14 cellular contexts compared by ENCODE assay signal in the genomic region with DNA sequence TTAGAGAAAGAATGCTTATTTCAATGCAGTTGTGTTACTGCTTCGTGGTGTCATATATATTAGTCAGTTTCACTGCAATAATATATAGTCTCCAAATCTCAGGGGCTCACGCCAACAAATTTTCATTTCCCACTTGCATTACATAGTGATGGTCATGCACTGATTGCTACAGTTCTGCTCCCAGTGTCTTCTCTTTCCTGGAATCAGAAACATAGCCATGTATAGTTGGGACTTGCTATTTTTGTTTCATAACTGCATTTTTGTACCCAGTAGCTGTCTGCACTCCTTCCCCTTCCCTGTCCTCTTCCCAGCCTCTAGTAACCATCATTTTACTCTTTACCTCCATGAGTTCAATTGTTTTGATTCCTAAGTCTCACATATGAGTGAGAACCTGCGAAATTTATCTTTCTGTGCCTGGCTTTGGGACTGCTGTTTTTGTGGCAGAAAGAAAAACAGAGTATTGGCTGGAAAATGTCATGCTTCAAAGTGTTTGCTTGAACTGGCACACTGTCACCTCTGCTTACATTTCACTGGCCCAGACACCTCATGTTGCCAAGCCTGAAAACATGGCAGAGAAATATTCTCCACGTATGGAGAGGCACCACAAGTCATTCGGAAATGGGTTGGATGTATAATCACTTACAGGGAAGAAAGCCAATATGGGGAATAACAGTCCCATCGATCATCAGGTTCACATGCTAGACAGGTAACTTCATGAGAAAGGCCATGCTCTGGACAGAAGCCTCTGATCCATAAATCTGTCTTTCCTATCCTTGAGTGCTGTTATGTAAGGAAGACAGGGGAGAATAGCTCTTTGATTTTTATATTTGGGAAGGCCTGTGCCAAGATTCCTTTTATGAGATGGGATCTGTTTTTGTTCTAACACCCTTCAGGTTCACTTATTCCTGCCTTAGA.
DNase-seq lines count a peak whose midpoint lies in the region; ATAC-seq and TF ChIP-seq lines count a peak whose summit lies in the region.
"Had no signal": no experiment of that assay in that cellular context is flagged by ENCODE, and none has a peak within 500 bp of the region (broad histone marks: within the 10 kb centered on the region; RNA-seq: fewer than 3 reads in every experiment).

No MANE protein-coding gene starts in this region.

- TF ChIP-seq POLR2A in transverse colon (IDR thresholded peaks at IDR 0.05) = no peak

- H3K9me3 ChIP-seq in transverse colon = no peaks in the 10 kb centered on the region
- H3K9me3 ChIP-seq: thoracic aorta had no signal

- no peak for TF ChIP-seq EP300 in transverse colon (IDR thresholded peaks at IDR 0.05; ENCODE audit: low read depth)

- TF ChIP-seq CTCF in foreskin keratinocyte (conservative IDR thresholded peaks at IDR 0.05) (no peak), transverse colon (IDR thresholded peaks at IDR 0.05) (no peak)

- no peaks in the 10 kb centered on the region for H3K36me3 Mint-ChIP-seq in T-cell

- CTCF ChIA-PET in T-cell (lab: Charles Lee) = no interaction called here

- H3K4me1 ChIP-seq in foreskin keratinocyte (peaks cover 18% of the 10 kb centered on the region), transverse colon (peaks cover 0 to 17% (median 6%) of the 10 kb centered on the region in 4 donors)

- no peak overlapping the region for H3K27ac ChIP-seq in foreskin keratinocyte
- H3K27ac ChIP-seq in transverse colon = peak overlapping the region; percentile 30 to 66 (median 52)
- H3K27ac ChIP-seq: 22Rv1 had no signal

- WGBS in transverse colon (ENCODE audit: low coverage in 1 of 2), 2 donors = 63 to 84% methylated on average over 4 to 6 of the region's 6 CpGs

- H3K4me3 ChIP-seq in transverse colon = no peak overlapping the region

- ATAC-seq in foreskin keratinocyte = no peak
- ATAC-seq in HG03571 (IDR thresholded peaks at IDR 0.05; ENCODE audit: unreplicated experiment) = no peak
- ATAC-seq in T-cell (replicated peaks in 1 of 4) = no peak

- POLR2A ChIA-PET in T-cell (lab: Charles Lee) = interaction anchor here in 1 of 2 donors (0.5 kb wide), 1 partner anchor 190 kb away, joined by 3 read pairs; no protein-coding TSS in a partner anchor

- intact Hi-C loops in transverse colon (cut with DNase I; ENCODE audit: low total_unique reads) = no loop called here

- H3K4me1 Mint-ChIP-seq in T-cell = peaks cover 5 to 14% (median 7%) of the 10 kb centered on the region in 3 donors

- DNase-seq in DMS79 treated with DMSO at 0.1 percent for 48 hours (lab: John Stamatoyannopoulos, UW) (peak; percentile 41), DMS79 (lab: John Stamatoyannopoulos, UW) (no peak), amniotic epithelial cell (ENCODE audit: low read depth) (peak; percentile 46), foreskin keratinocyte (peak; percentile 50 to 77), transverse colon (no peak), T-cell (no peak)
- no peak for DNase-seq in stimulated activated CD4-positive, alpha-beta T cell treated with anti-CD3 and anti-CD28 coated beads, Interleukin-4, amount 100 ng/mL, for 24 hours
- DNase-seq: DMS153, H7, NCI-H1436 treated with DMSO at 0.1 percent for 48 hours, NCI-H526 treated with DMSO at 0.1 percent for 48 hours had no signal

- no peak overlapping the region for H3K27ac Mint-ChIP-seq in T-cell

- no peaks in the 10 kb centered on the region for H3K9me3 Mint-ChIP-seq in T-cell

- H3K27me3 ChIP-seq in foreskin keratinocyte (no peaks in the 10 kb centered on the region), transverse colon (no peaks in the 10 kb centered on the region)

- in situ Hi-C loops in transverse colon (cut with MboI; ENCODE audit: low pct_ligation_motif_present in 1 of 4, low pct_unique_long_range_greater_than_20kb in 1 of 4, low sequenced_read_pairs in 3 of 4) = no loop called here

- H3K27me3 Mint-ChIP-seq in T-cell = no peaks in the 10 kb centered on the region

- H3K36me3 ChIP-seq in transverse colon = no peaks in the 10 kb centered on the region
- H3K36me3 ChIP-seq: thoracic aorta had no signal

- no peak overlapping the region for H3K4me3 Mint-ChIP-seq in T-cell

Comparison
In these comparisons a context has a peak if more than half of its experiments do, and no peak if none do; other contexts are left out.
1. DNase-seq: peak in DMS79 treated with DMSO at 0.1 percent for 48 hours (single experiment), amniotic epithelial cell (single experiment) and foreskin keratinocyte (2 of 2); none in DMS79 (single experiment), transverse colon (single experiment), stimulated activated CD4-positive, alpha-beta T cell treated with anti-CD3 and anti-CD28 coated beads, Interleukin-4, amount 100 ng/mL, for 24 hours (single experiment) and T-cell (0 of 34).